Comparison of ENCODE assay signal across 8 cellular contexts in genomic region chr6:14758421-14759043, GRCh38.
DNase-seq lines count a peak whose midpoint lies in the region; ATAC-seq and TF ChIP-seq lines count a peak whose summit lies in the region.

No MANE protein-coding gene starts in this region.

- no peaks in the 10 kb centered on the region for H3K79me2 ChIP-seq in Karpas-422 (ENCODE audit: low read length)

- POLR2A ChIA-PET in activated CD4-positive, alpha-beta T cell treated with anti-CD3 and anti-CD28 coated beads for 36 hours (lab: Charles Lee), result interaction anchor here (0.6 to 0.7 kb wide), 3 partner anchors 14 to 1697 kb away, joined by 3 to 7 read pairs (median 4); no protein-coding TSS in a partner anchor

- H3K27me3 ChIP-seq in breast epithelium (no peaks in the 10 kb centered on the region), Karpas-422 (ENCODE audit: low read length) (no peaks in the 10 kb centered on the region)

- CTCF ChIA-PET in activated CD4-positive, alpha-beta T cell treated with anti-CD3 and anti-CD28 coated beads for 36 hours (lab: Charles Lee), result no interaction called here

- H3K4me3 Mint-ChIP-seq in activated CD4-positive, alpha-beta T cell treated with anti-CD3 and anti-CD28 coated beads for 36 hours, result no peak overlapping the region

- no peaks in the 10 kb centered on the region for H3K27me3 Mint-ChIP-seq in activated CD4-positive, alpha-beta T cell treated with anti-CD3 and anti-CD28 coated beads for 36 hours

- no peak overlapping the region for H3K4me3 ChIP-seq in breast epithelium
- H3K4me3 ChIP-seq in Karpas-422 (ENCODE audit: low read length), result no peak overlapping the region

- TF ChIP-seq CTCF in breast epithelium (IDR thresholded peaks at IDR 0.05), result no peak

- intact Hi-C loops in activated CD4-positive, alpha-beta T cell treated with anti-CD3 and anti-CD28 coated beads for 36 hours (cut with DNase I, micrococcal nuclease), result no loop called here
- intact Hi-C loops in breast epithelium (cut with DNase I; ENCODE audit: low total_unique reads), result no loop called here

- peaks cover 68% of the 10 kb centered on the region for H3K4me1 Mint-ChIP-seq in activated CD4-positive, alpha-beta T cell treated with anti-CD3 and anti-CD28 coated beads for 36 hours

- no peak for TF ChIP-seq POLR2A in breast epithelium (IDR thresholded peaks at IDR 0.05)

- H4K20me1 ChIP-seq in Karpas-422 (ENCODE audit: insufficient read depth, low read depth, low read length), result no peaks in the 10 kb centered on the region

- no peak overlapping the region for H3K27ac ChIP-seq in breast epithelium
- H3K27ac ChIP-seq in Karpas-422 (ENCODE audit: low read length), result no peak overlapping the region

- ATAC-seq in activated CD4-positive, alpha-beta T cell treated with anti-CD3 and anti-CD28 coated beads for 36 hours, result peak; percentile 60
- ATAC-seq in GM18870 (IDR thresholded peaks at IDR 0.05; ENCODE audit: unreplicated experiment) (no peak), HG03378 (IDR thresholded peaks at IDR 0.05; ENCODE audit: unreplicated experiment) (no peak)

- H3K36me3 Mint-ChIP-seq in activated CD4-positive, alpha-beta T cell treated with anti-CD3 and anti-CD28 coated beads for 36 hours (ENCODE audit: low read depth), result peaks cover 3% of the 10 kb centered on the region

- H3K4me1 ChIP-seq in breast epithelium, result no peaks in the 10 kb centered on the region
- H3K4me1 ChIP-seq in Karpas-422 (ENCODE audit: low read length), result no peaks in the 10 kb centered on the region

- peak overlapping the region; percentile 17 for H3K27ac Mint-ChIP-seq in activated CD4-positive, alpha-beta T cell treated with anti-CD3 and anti-CD28 coated beads for 36 hours

- no peaks in the 10 kb centered on the region for H3K9me2 ChIP-seq in Karpas-422 (replicated peaks; ENCODE audit: insufficient read depth, low read length)

- H2AFZ ChIP-seq in Karpas-422 (ENCODE audit: low read length), result no peak overlapping the region

- no peaks in the 10 kb centered on the region for H3K36me3 ChIP-seq in breast epithelium
- H3K36me3 ChIP-seq in Karpas-422 (ENCODE audit: insufficient read depth, low read length), result no peaks in the 10 kb centered on the region

- H3K9ac ChIP-seq in Karpas-422 (ENCODE audit: low read length), result no peak overlapping the region

- no peak overlapping the region for H3K4me2 ChIP-seq in Karpas-422 (ENCODE audit: low read depth, low read length, poor library complexity, severe bottlenecking)

- H3K9me3 Mint-ChIP-seq in activated CD4-positive, alpha-beta T cell treated with anti-CD3 and anti-CD28 coated beads for 36 hours (ENCODE audit: low read depth), result peaks cover 4% of the 10 kb centered on the region

- peak; percentile 64 for DNase-seq in activated CD4-positive, alpha-beta T cell treated with anti-CD3 and anti-CD28 coated beads for 36 hours
- DNase-seq in activated CD4-positive, alpha-beta T cell treated with anti-CD3 and anti-CD28 coated beads for 1 hour, result no peak
- DNase-seq in NCI-H2081 (lab: John Stamatoyannopoulos, UW), result peak; percentile 78 to 95
- peak; percentile 35 to 57 for DNase-seq in breast epithelium (ENCODE audit: low spot score in 2 of 2)
- peak; percentile 66 for DNase-seq in renal cortical epithelial cell (ENCODE audit: low read depth)
- DNase-seq in Karpas-422, result no peak

- H3K9me3 ChIP-seq in breast epithelium (no peaks in the 10 kb centered on the region), Karpas-422 (ENCODE audit: low read length) (no peaks in the 10 kb centered on the region)

Comparison
In these comparisons a context has a peak if more than half of its experiments do, and no peak if none do; other contexts are left out.
1. DNase-seq: peak in activated CD4-positive, alpha-beta T cell treated with anti-CD3 and anti-CD28 coated beads for 36 hours (single experiment), NCI-H2081 (2 of 2), breast epithelium (2 of 2) and renal cortical epithelial cell (single experiment); none in activated CD4-positive, alpha-beta T cell treated with anti-CD3 and anti-CD28 coated beads for 1 hour (single experiment) and Karpas-422 (single experiment).